38 cellular contexts compared by ENCODE assay signal in the genomic region with DNA sequence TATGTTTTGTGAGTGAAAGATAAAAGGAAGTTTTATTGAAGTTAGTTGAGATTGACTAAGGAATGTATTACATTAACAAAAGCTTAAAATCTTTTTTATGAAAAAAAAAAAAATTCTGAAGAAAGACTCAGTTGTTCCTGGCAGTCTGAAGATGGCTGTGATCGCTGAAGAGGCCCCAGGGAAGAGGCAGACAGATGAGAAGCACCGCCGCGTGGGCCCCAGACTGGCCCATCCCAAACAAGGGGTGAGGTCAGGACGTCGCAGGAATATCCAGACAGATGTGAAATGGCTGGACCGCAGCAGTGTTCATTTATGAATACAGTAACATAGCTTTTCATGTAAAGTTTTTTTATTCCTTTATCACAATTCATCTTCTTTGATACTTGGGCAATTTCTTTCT.
"Had no signal": no experiment of that assay in that cellular context is flagged by ENCODE, and none has a peak within 500 bp of the region (broad histone marks: within the 10 kb centered on the region; RNA-seq: fewer than 3 reads in every experiment).

No MANE protein-coding gene starts in this region.

- ATAC-seq: activated CD8-positive, alpha-beta T cell treated with anti-CD3 and anti-CD28 coated beads for 36 hours; activated naive CD4-positive, alpha-beta T cell treated with anti-CD3 and anti-CD28 coated beads, Interleukin-2, amount 50 U/mL, for 72 hours; activated T-cell treated with anti-CD3 and anti-CD28 coated beads, Interleukin-2, amount 50 U/mL, for 4 hours; activated T-cell treated with anti-CD3 and anti-CD28 coated beads, Interleukin-2, amount 50 U/mL, for 72 hours; activated T-helper 17 cell treated with anti-CD3 and anti-CD28 coated beads, Interleukin-2, amount 50 U/mL, for 72 hours had no signal

- H3K27ac ChIP-seq: adrenal gland, ascending aorta, cardiac muscle cell, VCaP had no signal

- H3K36me3 Mint-ChIP-seq: activated CD4-positive, alpha-beta memory T cell treated with anti-CD3 and anti-CD28 coated beads for 36 hours; activated naive CD4-positive, alpha-beta T cell treated with anti-CD3 and anti-CD28 coated beads, Interleukin-2, amount 50 U/mL, for 72 hours; activated naive CD8-positive, alpha-beta T cell treated with anti-CD3 and anti-CD28 coated beads for 36 hours; brain had no signal

- H3K4me3 ChIP-seq: adrenal gland, ascending aorta, cardiac muscle cell had no signal

- H3K27me3 Mint-ChIP-seq: activated CD4-positive, alpha-beta T cell treated with anti-CD3 and anti-CD28 coated beads, Interleukin-2, amount 10 ng/mL, durations not matched to agents 24 days and 14 days; activated CD8-positive, alpha-beta T cell treated with anti-CD3 and anti-CD28 coated beads for 36 hours; activated naive CD8-positive, alpha-beta T cell treated with anti-CD3 and anti-CD28 coated beads for 36 hours had no signal

- H3K9me3 ChIP-seq: adrenal gland, ascending aorta had no signal

- H3K9me3 Mint-ChIP-seq: activated B cell treated with CpG ODN at 0.5 μM for 24 hours; activated CD4-positive, alpha-beta memory T cell treated with anti-CD3 and anti-CD28 coated beads for 36 hours; activated CD4-positive, alpha-beta T cell treated with anti-CD3 and anti-CD28 coated beads, Interleukin-2, amount 10 ng/mL, durations not matched to agents 24 days and 14 days; activated CD8-positive, alpha-beta T cell treated with anti-CD3 and anti-CD28 coated beads for 36 hours; activated naive CD4-positive, alpha-beta T cell treated with anti-CD3 and anti-CD28 coated beads for 36 hours; activated naive CD4-positive, alpha-beta T cell treated with anti-CD3 and anti-CD28 coated beads, Interleukin-2, amount 50 U/mL, for 72 hours; activated naive CD8-positive, alpha-beta T cell treated with anti-CD3 and anti-CD28 coated beads for 36 hours; activated T-cell treated with anti-CD3 and anti-CD28 coated beads, Interleukin-2, amount 50 U/mL, for 4 hours; activated T-cell treated with anti-CD3 and anti-CD28 coated beads, Interleukin-2, amount 50 U/mL, for 72 hours; activated T-helper 1 cell treated with anti-CD3 and anti-CD28 coated beads, Interleukin-12 subunit alpha, Interleukin-12 subunit beta, Interleukin-2, Interleukin-4 antibody, amounts not matched to agents 30 ng/mL and 10 ng/mL and 1 ng/mL, durations not matched to agents 14 hours and 24 hours and 36 hours; activated T-helper 17 cell treated with anti-CD3 and anti-CD28 coated beads, Interleukin-2, amount 50 U/mL, for 72 hours; brain; central memory CD8-positive, alpha-beta T cell; T-helper 1 cell treated with Interleukin-12 subunit alpha and Interleukin-12 subunit beta and Interleukin-4 antibody, amounts not matched to agents 30 μg/mL and 1 μg/mL, for 36 hours; T-helper 2 cell treated with Interferon-gamma antibody and Interleukin-4, amounts not matched to agents 5 μg/mL and 100 μg/mL, for 36 hours had no signal

- FAIRE-seq: bronchial epithelial cell, TTC549 had no signal

- H3K4me1 Mint-ChIP-seq: activated B cell treated with CpG ODN at 0.5 μM for 24 hours; activated CD4-positive, alpha-beta T cell treated with anti-CD3 and anti-CD28 coated beads, Interleukin-2, amount 10 ng/mL, durations not matched to agents 24 days and 14 days; activated naive CD8-positive, alpha-beta T cell treated with anti-CD3 and anti-CD28 coated beads for 36 hours; activated T-helper 17 cell treated with anti-CD3 and anti-CD28 coated beads, Interleukin-2, amount 50 U/mL, for 72 hours; brain; central memory CD8-positive, alpha-beta T cell had no signal

- H3K27ac Mint-ChIP-seq: activated B cell treated with CpG ODN at 0.5 μM for 24 hours; activated CD4-positive, alpha-beta memory T cell treated with anti-CD3 and anti-CD28 coated beads for 36 hours; activated CD4-positive, alpha-beta T cell treated with anti-CD3 and anti-CD28 coated beads, Interleukin-2, amount 10 ng/mL, durations not matched to agents 24 days and 14 days; activated CD8-positive, alpha-beta T cell treated with anti-CD3 and anti-CD28 coated beads for 36 hours; activated naive CD4-positive, alpha-beta T cell treated with anti-CD3 and anti-CD28 coated beads for 36 hours; activated naive CD4-positive, alpha-beta T cell treated with anti-CD3 and anti-CD28 coated beads, Interleukin-2, amount 50 U/mL, for 72 hours; activated naive CD8-positive, alpha-beta T cell treated with anti-CD3 and anti-CD28 coated beads for 36 hours; activated T-cell treated with anti-CD3 and anti-CD28 coated beads, Interleukin-2, amount 50 U/mL, for 72 hours; activated T-helper 1 cell treated with anti-CD3 and anti-CD28 coated beads, Interleukin-12 subunit alpha, Interleukin-12 subunit beta, Interleukin-2, Interleukin-4 antibody, amounts not matched to agents 30 ng/mL and 10 ng/mL and 1 ng/mL, durations not matched to agents 14 hours and 24 hours and 36 hours; activated T-helper 17 cell treated with anti-CD3 and anti-CD28 coated beads, Interleukin-2, amount 50 U/mL, for 72 hours; brain; T-helper 1 cell treated with Interleukin-12 subunit alpha and Interleukin-12 subunit beta and Interleukin-4 antibody, amounts not matched to agents 30 μg/mL and 1 μg/mL, for 36 hours; T-helper 2 cell treated with Interferon-gamma antibody and Interleukin-4, amounts not matched to agents 5 μg/mL and 100 μg/mL, for 36 hours had no signal

- DNase-seq: activated B cell treated with CpG ODN at 0.5 μM for 24 hours; activated CD4-positive, alpha-beta memory T cell treated with anti-CD3 and anti-CD28 coated beads for 36 hours; activated CD4-positive, alpha-beta T cell treated with anti-CD3 and anti-CD28 coated beads for 4 hours; activated CD4-positive, alpha-beta T cell treated with anti-CD3 and anti-CD28 coated beads, Interleukin-2, amount 10 ng/mL, durations not matched to agents 24 days and 14 days; activated CD4-positive, alpha-beta T cell treated with anti-CD3 and anti-CD28 coated beads, Interleukin-2, amount 50 U/mL, for 1 hour; activated CD4-positive, alpha-beta T cell treated with anti-CD3 and anti-CD28 coated beads, Interleukin-2, amount 50 U/mL, for 4 hours; activated CD4-positive, CD25-positive, alpha-beta regulatory T cell treated with anti-CD3 and anti-CD28 coated beads, Interleukin-2, amount 50 U/mL, for 72 hours; activated CD8-positive, alpha-beta memory T cell treated with anti-CD3 and anti-CD28 coated beads, Interleukin-2, amount 50 U/mL, for 4 hours; activated CD8-positive, alpha-beta T cell treated with anti-CD3 and anti-CD28 coated beads for 36 hours; activated effector memory CD4-positive, alpha-beta T cell treated with anti-CD3 and anti-CD28 coated beads, Interleukin-2, amount 50 U/mL, for 16 hours; activated gamma-delta T cell treated with Interleukin-2 at 50 U/mL for 16 hours; activated naive CD4-positive, alpha-beta T cell; activated naive CD4-positive, alpha-beta T cell treated with anti-CD3 and anti-CD28 coated beads for 36 hours; activated naive CD4-positive, alpha-beta T cell treated with anti-CD3 and anti-CD28 coated beads, Interleukin-2, amount 50 U/mL, for 16 hours; activated naive CD8-positive, alpha-beta T cell treated with anti-CD3 and anti-CD28 coated beads for 36 hours; activated T-cell treated with anti-CD3 and anti-CD28 coated beads for 4 hours; activated T-cell treated with anti-CD3 and anti-CD28 coated beads, Interleukin-2, amount 50 U/mL, for 1 hour; activated T-cell treated with anti-CD3 and anti-CD28 coated beads, Interleukin-2, amount 50 U/mL, for 4 hours; activated T-cell treated with anti-CD3 and anti-CD28 coated beads, Interleukin-2, amount 50 U/mL, for 72 hours; adrenal gland; amniotic stem cell; caudate nucleus; cerebellar nuclear complex; T-helper 1 cell; T-helper 2 cell; T-helper 9 cell had no signal

- H3K4me1 ChIP-seq: adrenal gland, ascending aorta had no signal

- H3K4me3 Mint-ChIP-seq: activated B cell treated with CpG ODN at 0.5 μM for 24 hours; activated CD4-positive, alpha-beta memory T cell treated with anti-CD3 and anti-CD28 coated beads for 36 hours; activated CD4-positive, alpha-beta T cell treated with anti-CD3 and anti-CD28 coated beads, Interleukin-2, amount 10 ng/mL, durations not matched to agents 24 days and 14 days; activated CD8-positive, alpha-beta T cell treated with anti-CD3 and anti-CD28 coated beads for 36 hours; activated naive CD4-positive, alpha-beta T cell treated with anti-CD3 and anti-CD28 coated beads for 36 hours; activated naive CD8-positive, alpha-beta T cell treated with anti-CD3 and anti-CD28 coated beads for 36 hours; activated T-cell treated with anti-CD3 and anti-CD28 coated beads, Interleukin-2, amount 50 U/mL, for 4 hours; activated T-cell treated with anti-CD3 and anti-CD28 coated beads, Interleukin-2, amount 50 U/mL, for 72 hours; activated T-helper 1 cell treated with anti-CD3 and anti-CD28 coated beads, Interleukin-12 subunit alpha, Interleukin-12 subunit beta, Interleukin-2, Interleukin-4 antibody, amounts not matched to agents 30 ng/mL and 10 ng/mL and 1 ng/mL, durations not matched to agents 14 hours and 24 hours and 36 hours; activated T-helper 17 cell treated with anti-CD3 and anti-CD28 coated beads, Interleukin-2, amount 50 U/mL, for 72 hours; brain; central memory CD8-positive, alpha-beta T cell; T-helper 1 cell treated with Interleukin-12 subunit alpha and Interleukin-12 subunit beta and Interleukin-4 antibody, amounts not matched to agents 30 μg/mL and 1 μg/mL, for 36 hours; T-helper 2 cell treated with Interferon-gamma antibody and Interleukin-4, amounts not matched to agents 5 μg/mL and 100 μg/mL, for 36 hours had no signal
